3 cellular contexts compared by ENCODE assay signal in genomic region chr4:80290665-80291064, GRCh38. TPM values are rescaled to one million over a fixed set of nuclear protein-coding genes. Genes with fewer than 3 reads are reported as not detected.
"Had no signal": no experiment of that assay in that cellular context is flagged by ENCODE, and none has a peak within 500 bp of the region (broad histone marks: within the 10 kb centered on the region; RNA-seq: fewer than 3 reads in every experiment).

No MANE protein-coding gene starts in this region.

RNA-seq across cellular contexts. Expression of gene FGF5, which starts 24.2 kb away (rescaled TPM):
- total RNA-seq: MCF 10A, NCI-H460 had no signal

RNA-seq across cellular contexts. Expression of gene CFAP299, which starts 44.9 kb away (rescaled TPM):
- total RNA-seq: M059J, NCI-H460 had no signal
